ENCODE assay signal across 20 cellular contexts in the genomic region with DNA sequence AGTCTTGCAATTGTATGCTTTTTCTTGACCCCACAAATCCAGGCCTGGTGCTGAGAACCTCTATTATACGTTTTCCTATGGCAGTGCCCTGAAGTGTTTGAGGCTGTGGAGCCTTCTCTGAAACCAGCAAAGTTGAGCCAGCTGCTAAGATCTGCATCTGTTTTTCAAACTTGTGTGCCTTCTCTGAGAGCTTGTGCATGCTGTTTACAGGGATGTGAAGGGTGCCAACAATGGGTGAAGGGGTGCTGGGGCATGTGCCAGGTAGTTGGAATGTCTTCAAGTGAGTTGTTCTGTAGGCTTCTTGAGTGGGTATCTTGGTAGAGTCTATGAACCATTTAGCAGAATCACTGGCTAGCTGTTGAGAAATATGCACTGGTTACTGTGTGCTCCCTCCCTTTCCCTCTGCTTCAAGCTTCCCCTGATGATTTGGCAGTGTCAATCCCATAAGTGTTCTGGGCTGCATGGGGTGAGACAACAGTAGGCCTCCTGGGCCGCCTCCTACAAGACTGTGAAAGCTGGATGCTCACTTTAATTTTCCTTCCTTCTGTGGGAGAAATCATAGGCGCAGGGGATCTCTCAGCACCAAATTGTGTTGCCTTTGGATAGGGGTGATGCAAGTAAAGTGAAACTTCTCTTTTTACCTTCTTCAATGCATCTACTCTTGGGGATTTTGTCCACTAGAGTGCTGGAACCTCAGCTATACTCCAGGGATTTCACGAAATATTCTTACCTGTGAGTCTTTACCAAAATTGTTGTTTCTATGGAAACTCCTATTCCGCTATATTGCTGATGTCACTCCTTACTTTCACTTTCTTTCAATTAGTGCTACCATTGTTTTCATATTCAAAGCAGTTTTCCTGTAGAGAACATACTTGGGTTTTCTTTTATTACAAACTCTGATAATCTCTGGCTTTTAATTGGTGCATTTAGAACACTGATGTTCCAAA. TPM values are rescaled to one million over a fixed set of nuclear protein-coding genes. Genes with fewer than 3 reads are reported as not detected.
DNase-seq lines count a peak whose midpoint lies in the region; ATAC-seq, FAIRE-seq and TF ChIP-seq lines count a peak whose summit lies in the region.
"Had no signal": no experiment of that assay in that cellular context is flagged by ENCODE, and none has a peak within 500 bp of the region (broad histone marks: within the 10 kb centered on the region; RNA-seq: fewer than 3 reads in every experiment).

No MANE protein-coding gene starts in this region.

- no peak for FAIRE-seq in K562 (lab: Jason Lieb, UNC)

- TF ChIP-seq EP300 in K562 (IDR thresholded peaks at IDR 0.05; ENCODE audit: low read length): no peak

- TF ChIP-seq RAD21 in K562 (CRISPR knock-in tag; conservative IDR thresholded peaks at IDR 0.05 in 1 of 2, IDR thresholded peaks at IDR 0.05 in 1 of 2): no peak

- H2AFZ ChIP-seq in OCI-LY1 (ENCODE audit: low read length) (no peak overlapping the region), K562 (ENCODE audit: low read depth, low read length) (peak overlapping the region; percentile 4; the same call in 1 of the 2 replicates), PC-3 (ENCODE audit: low read length) (no peak overlapping the region)

- CTCF ChIA-PET in activated naive CD4-positive, alpha-beta T cell treated with anti-CD3 and anti-CD28 coated beads, Interleukin-2, amount 10 ng/mL, durations not matched to agents 7 days and 5 days (lab: Charles Lee): interaction anchor here (0.6 to 1.5 kb wide), 3 partner anchors 11 to 186 kb away, joined by 3 read pairs; a partner anchor contains a TSS
- CTCF ChIA-PET in K562 (lab: Yijun Ruan, JAX; ENCODE audit: low intra/inter-chr PET ratio): no interaction called here
- CTCF ChIA-PET in PC-3 (lab: Charles Lee): no interaction called here

- POLR2A ChIA-PET in K562 (lab: Yijun Ruan, JAX): no interaction called here
- POLR2A ChIA-PET in PC-3 (lab: Charles Lee; ENCODE audit: unreplicated experiment): no interaction called here

- H3K4me3 Mint-ChIP-seq in activated naive CD4-positive, alpha-beta T cell treated with anti-CD3 and anti-CD28 coated beads, Interleukin-2, amount 10 ng/mL, durations not matched to agents 7 days and 5 days: peak overlapping the region; percentile 72
- H3K4me3 Mint-ChIP-seq in stimulated activated naive CD8-positive, alpha-beta T cell treated with anti-CD3 and anti-CD28 coated beads, Interleukin-15, amount 100 ng/mL, for 72 hours: peak overlapping the region; percentile 73 to 78

- H3K4me2 ChIP-seq in OCI-LY1 (ENCODE audit: low read length) (peak overlapping the region; percentile 44; the same call in 1 of the 2 replicates), K562 (ENCODE audit: insufficient read depth, low read length) (no peak overlapping the region), PC-3 (ENCODE audit: low read length) (no peak overlapping the region)

- TF ChIP-seq POLR2A in K562 (conservative IDR thresholded peaks at IDR 0.05): no peak

- TF ChIP-seq CTCF in OCI-LY1 (IDR thresholded peaks at IDR 0.05; ENCODE audit: low read length) (no peak), K562 (IDR thresholded peaks at IDR 0.05 in 2 of 3, conservative IDR thresholded peaks at IDR 0.05 in 1 of 3; ENCODE audit: insufficient read depth in 2 of 3, low read depth in 1 of 3, low read length in 3 of 3) (no peak), PC-3 (conservative IDR thresholded peaks at IDR 0.05; ENCODE audit: low read depth, low read length) (no peak)

- H3K27me3 ChIP-seq in OCI-LY1 (ENCODE audit: insufficient read depth, low read length): no peaks in the 10 kb centered on the region
- H3K27me3 ChIP-seq in K562 (ENCODE audit: control insufficient read depth in 2 of 2, insufficient read depth in 2 of 2, low read length in 2 of 2): no peaks in the 10 kb centered on the region
- no peaks in the 10 kb centered on the region for H3K27me3 ChIP-seq in PC-3 (ENCODE audit: low read length)
- H3K27me3 ChIP-seq: brain microvascular endothelial cell, MG63, Peyer's patch, tibial artery had no signal

- H4K20me1 ChIP-seq in OCI-LY1 (ENCODE audit: insufficient read depth, low read length): no peaks in the 10 kb centered on the region
- no peaks in the 10 kb centered on the region for H4K20me1 ChIP-seq in K562 (replicated peaks; ENCODE audit: control insufficient read depth, insufficient read depth, low read length)
- no peaks in the 10 kb centered on the region for H4K20me1 ChIP-seq in PC-3 (ENCODE audit: low read length)

- no peaks in the 10 kb centered on the region for H3K9me1 ChIP-seq in K562 (ENCODE audit: control insufficient read depth, insufficient read depth, low read length)

- H3K4me1 ChIP-seq in OCI-LY1 (ENCODE audit: insufficient read depth, low read length, severe bottlenecking) (peaks cover 9% of the 10 kb centered on the region), K562 (replicated peaks in 1 of 2; ENCODE audit: control insufficient read depth in 2 of 2, insufficient read depth in 2 of 2, low read length in 2 of 2) (no peaks in the 10 kb centered on the region), PC-3 (ENCODE audit: insufficient read depth, low read length) (no peaks in the 10 kb centered on the region)
- H3K4me1 ChIP-seq: Peyer's patch, tibial artery had no signal

- H3K9me2 ChIP-seq in OCI-LY1 (ENCODE audit: low read depth, low read length) (no peaks in the 10 kb centered on the region), PC-3 (replicated peaks; ENCODE audit: low read length) (no peaks in the 10 kb centered on the region)

- H3K36me3 ChIP-seq in OCI-LY1 (ENCODE audit: insufficient read depth, low read length) (no peaks in the 10 kb centered on the region), K562 (ENCODE audit: control insufficient read depth, insufficient read depth, low read length) (no peaks in the 10 kb centered on the region), PC-3 (ENCODE audit: low read depth, low read length) (no peaks in the 10 kb centered on the region)
- H3K36me3 ChIP-seq: brain microvascular endothelial cell, MG63, Peyer's patch, tibial artery had no signal

- H3K27ac Mint-ChIP-seq in activated naive CD4-positive, alpha-beta T cell treated with anti-CD3 and anti-CD28 coated beads, Interleukin-2, amount 10 ng/mL, durations not matched to agents 7 days and 5 days: peak overlapping the region; percentile 65
- peak overlapping the region; percentile 82 to 97 for H3K27ac Mint-ChIP-seq in stimulated activated naive CD8-positive, alpha-beta T cell treated with anti-CD3 and anti-CD28 coated beads, Interleukin-15, amount 100 ng/mL, for 72 hours

- H3K27me3 Mint-ChIP-seq in activated naive CD4-positive, alpha-beta T cell treated with anti-CD3 and anti-CD28 coated beads, Interleukin-2, amount 10 ng/mL, durations not matched to agents 7 days and 5 days: no peaks in the 10 kb centered on the region
- H3K27me3 Mint-ChIP-seq in stimulated activated naive CD8-positive, alpha-beta T cell treated with anti-CD3 and anti-CD28 coated beads, Interleukin-15, amount 100 ng/mL, for 72 hours: no peaks in the 10 kb centered on the region

- H3K4me3 ChIP-seq in OCI-LY1 (ENCODE audit: low read depth, low read length, poor library complexity, severe bottlenecking) (peak overlapping the region; percentile 36), K562 (no peak overlapping the region), PC-3 (ENCODE audit: low read length) (no peak overlapping the region)
- H3K4me3 ChIP-seq: MG63, Peyer's patch, tibial artery had no signal

- H3K4me1 Mint-ChIP-seq in activated naive CD4-positive, alpha-beta T cell treated with anti-CD3 and anti-CD28 coated beads, Interleukin-2, amount 10 ng/mL, durations not matched to agents 7 days and 5 days: peaks cover 32% of the 10 kb centered on the region
- H3K4me1 Mint-ChIP-seq in stimulated activated naive CD8-positive, alpha-beta T cell treated with anti-CD3 and anti-CD28 coated beads, Interleukin-15, amount 100 ng/mL, for 72 hours: peaks cover 25% of the 10 kb centered on the region

- H3K36me3 Mint-ChIP-seq in activated naive CD4-positive, alpha-beta T cell treated with anti-CD3 and anti-CD28 coated beads, Interleukin-2, amount 10 ng/mL, durations not matched to agents 7 days and 5 days: peaks cover 4% of the 10 kb centered on the region

- no peaks in the 10 kb centered on the region for H3K9me3 Mint-ChIP-seq in activated naive CD4-positive, alpha-beta T cell treated with anti-CD3 and anti-CD28 coated beads, Interleukin-2, amount 10 ng/mL, durations not matched to agents 7 days and 5 days
- H3K9me3 Mint-ChIP-seq in stimulated activated naive CD8-positive, alpha-beta T cell treated with anti-CD3 and anti-CD28 coated beads, Interleukin-15, amount 100 ng/mL, for 72 hours: no peaks in the 10 kb centered on the region

- H3K79me2 ChIP-seq in OCI-LY1 (ENCODE audit: insufficient read depth, low read length): no peaks in the 10 kb centered on the region
- no peaks in the 10 kb centered on the region for H3K79me2 ChIP-seq in K562 (ENCODE audit: control insufficient read depth, insufficient read depth, low read length)
- no peaks in the 10 kb centered on the region for H3K79me2 ChIP-seq in PC-3 (ENCODE audit: low read length)

- no peak for DNase-seq in activated naive CD4-positive, alpha-beta T cell treated with anti-CD3 and anti-CD28 coated beads, Interleukin-2, amount 10 ng/mL, durations not matched to agents 7 days and 5 days
- no peak for DNase-seq in activated naive CD4-positive, alpha-beta T cell (lab: John Stamatoyannopoulos, UW)
- DNase-seq in K562 (ENCODE audit: extremely low read depth in 1 of 4, low spot score in 3 of 4) (peak in 1 of 4 experiments; percentile 6), PC-3 (no peak), HK-2 (ENCODE audit: unreplicated experiment) (no peak)
- no peak for DNase-seq in stimulated activated naive CD8-positive, alpha-beta T cell treated with anti-CD3 and anti-CD28 coated beads, Interleukin-15, amount 100 ng/mL, for 72 hours
- no peak for DNase-seq in effector CD4-positive, alpha-beta T cell
- DNase-seq: activated CD4-positive, CD25-positive, alpha-beta regulatory T cell treated with anti-CD3 and anti-CD28 coated beads, Interleukin-2, amount 50 U/mL, for 72 hours; activated effector memory CD4-positive, alpha-beta T cell treated with anti-CD3 and anti-CD28 coated beads, Interleukin-2, amount 50 U/mL, for 16 hours; brain microvascular endothelial cell; left colon; MG63; NCI-H2029 treated with DMSO at 0.1 percent for 48 hours; NCI-H526 treated with DMSO at 0.1 percent for 48 hours; Peyer's patch; retina; tibial artery had no signal

- no peaks in the 10 kb centered on the region for H3F3A ChIP-seq in OCI-LY1 (ENCODE audit: insufficient read depth, low read length)
- H3F3A ChIP-seq in PC-3 (ENCODE audit: low read length, unreplicated experiment): no peaks in the 10 kb centered on the region

- intact Hi-C loops in K562 (cut with micrococcal nuclease) (no loop called here), PC-3 (cut with micrococcal nuclease) (no loop called here)

- ATAC-seq in K562: peak; percentile 51
- ATAC-seq in stimulated activated naive CD8-positive, alpha-beta T cell treated with anti-CD3 and anti-CD28 coated beads, Interleukin-15, amount 100 ng/mL, for 72 hours: no peak
- no peak for ATAC-seq in PC-3
- ATAC-seq: left colon had no signal

- H3K27ac ChIP-seq in OCI-LY1 (ENCODE audit: low read depth, low read length, poor library complexity, severe bottlenecking): no peak overlapping the region
- no peak overlapping the region for H3K27ac ChIP-seq in K562 (ENCODE audit: extremely low read depth, low read depth, low read length)
- H3K27ac ChIP-seq in PC-3 (ENCODE audit: low read length): no peak overlapping the region
- H3K27ac ChIP-seq: brain microvascular endothelial cell, Peyer's patch, tibial artery had no signal

- 18% methylated on average over 3 of the region's 5 CpGs for WGBS in K562 (ENCODE audit: insufficient coverage, low coverage, missing lambda C conversion rate)

- H3K9ac ChIP-seq in OCI-LY1 (ENCODE audit: low read length): no peak overlapping the region
- no peak overlapping the region for H3K9ac ChIP-seq in K562 (ENCODE audit: insufficient read depth in 1 of 2, low read depth in 2 of 2, low read length in 2 of 2)
- H3K9ac ChIP-seq in PC-3 (ENCODE audit: low read length): no peak overlapping the region

- in situ Hi-C loops in K562 (cut with MboI): no loop called here

- no peaks in the 10 kb centered on the region for H3K9me3 ChIP-seq in OCI-LY1 (ENCODE audit: low read length)
- H3K9me3 ChIP-seq in K562 (replicated peaks; ENCODE audit: control insufficient read depth, insufficient read depth, low read depth, low read length): no peaks in the 10 kb centered on the region
- H3K9me3 ChIP-seq in PC-3 (ENCODE audit: low read length): no peaks in the 10 kb centered on the region
- H3K9me3 ChIP-seq: MG63, Peyer's patch, tibial artery had no signal

- BruUV-seq in K562 (replicated peaks; lab: Mats Ljungman, UMichigan): no TSS peak
- no TSS peak for BruUV-seq in PC-3 (replicated peaks; lab: Mats Ljungman, UMichigan)

RNA-seq across cellular contexts. Expression of a gene that starts 30.0 kb away (rescaled TPM):
- total RNA-seq in K562 (2011; cell fraction: chromatin; rRNA removed; ENCODE audit: low replicate concordance): 56.8 and 80.7 TPM in 2 replicates
- total RNA-seq in K562 (2011; cell fraction: nucleolus; rRNA removed): 85.7 and 111 TPM in 2 replicates
- 94.9 and 106 TPM in 2 replicates for total RNA-seq in K562 (2011; cell fraction: nucleoplasm; rRNA removed)
- total RNA-seq in K562 (2014; rRNA removed) (29.7 and 36.5 TPM in 2 replicates), K562 (2014; rRNA removed; fragmentation: Illumina TruSeq; extraction: Trizol) (49.5 and 56.3 TPM in 2 replicates), K562 (2015; rRNA removed; fragmentation: Illumina TruSeq; extraction: Trizol) (26.2 and 29.4 TPM in 2 replicates), K562 (2021) (57.4 and 58.9 TPM in 2 replicates), PC-3 (2014; rRNA removed) (not detected in 2 replicates)
- polyA plus RNA-seq in K562 (2011; rRNA removed) (56.8 and 106 TPM in 2 replicates), K562 (2014; fragmentation: Illumina TruSeq; extraction: Trizol) (62.0 and 63.4 TPM in 2 replicates), K562 (2014; fragmentation: Nextera tagmentation; extraction: Ambion mirVana) (100 to 1,000 TPM; 105 to 117 TPM), K562 (2014; rRNA removed) (47.4 and 61.7 TPM in 2 replicates)
- 43.2 and 51.6 TPM in 2 replicates for polyA plus RNA-seq in K562 (2011; cell fraction: cytosol; rRNA removed)
- 13.5 and 17.7 TPM in 2 replicates for polyA plus RNA-seq in K562 (2011; cell fraction: nucleus; rRNA removed)
- 40.0 and 54.8 TPM in 2 replicates for polyA plus RNA-seq in K562 (2012)
- polyA minus RNA-seq in K562 (2011; rRNA and poly(A)+ RNA removed): 56.6 and 97.7 TPM in 2 replicates
- polyA minus RNA-seq in K562 (2011; cell fraction: cytosol; rRNA and poly(A)+ RNA removed): 32.8 and 66.3 TPM in 2 replicates
- 3.1 and 3.2 TPM in 2 replicates for polyA minus RNA-seq in K562 (2011; cell fraction: nucleus; rRNA and poly(A)+ RNA removed)
- total RNA-seq: HT-29, myocyte had no signal

Comparison
In these comparisons a context has a peak if more than half of its experiments do, and no peak if none do; other contexts are left out.
1. RNA of a gene that starts 30.0 kb away (total RNA-seq): 26.2 to 111 TPM in K562; not detected in PC-3; every median in the first group is over 10 times any median in the second.